9 cellular contexts compared by ENCODE assay signal in the genomic region with DNA sequence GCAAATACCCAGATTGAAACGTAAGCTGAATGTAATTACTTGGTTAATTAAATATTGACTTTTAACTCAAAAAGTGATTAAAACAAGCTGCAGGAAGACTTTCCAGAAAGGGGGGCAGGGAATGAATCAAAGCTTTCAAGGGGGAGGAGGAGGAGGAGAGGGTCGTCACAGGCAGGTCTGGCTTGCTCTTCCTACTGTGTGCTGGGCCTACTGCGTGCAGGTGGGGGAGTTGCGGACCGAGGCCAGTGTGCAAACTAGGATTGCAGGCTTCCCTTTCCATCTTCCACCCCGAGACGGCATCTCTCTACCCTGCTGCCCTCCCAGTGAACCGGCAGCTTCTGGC. TPM values are rescaled to one million over a fixed set of nuclear protein-coding genes. Genes with fewer than 3 reads are reported as not detected.
A peak's percentile ranks its signal among the peaks of the same experiment; 100 is the strongest.
DNase-seq lines count a peak whose midpoint lies in the region; ATAC-seq and TF ChIP-seq lines count a peak whose summit lies in the region.
"Had no signal": no experiment of that assay in that cellular context is flagged by ENCODE, and none has a peak within 500 bp of the region (broad histone marks: within the 10 kb centered on the region; RNA-seq: fewer than 3 reads in every experiment).

No MANE protein-coding gene starts in this region.

- no TSS peak for BruUV-seq in mammary epithelial cell (replicated peaks; lab: Mats Ljungman, UMichigan)

- no peaks in the 10 kb centered on the region for H4K20me1 ChIP-seq in mammary epithelial cell (ENCODE audit: insufficient read depth, low read length)

- in situ Hi-C loops in mammary epithelial cell (cut with MboI; ENCODE audit: low sequenced_read_pairs in 2 of 2), result loop anchor here (5.0 to 10.0 kb wide), 5 partner anchors 411 to 841 kb away; no protein-coding TSS in a partner anchor

- H2BK5ac ChIP-seq in mesenchymal stem cell (ENCODE audit: low read depth, low read length, poor library complexity, severe bottlenecking), result no peak overlapping the region

- H3K14ac ChIP-seq in mesenchymal stem cell (ENCODE audit: low read length in 2 of 2), result peak overlapping the region in 1 of 2 experiments; percentile 50

- H3K9ac ChIP-seq in mammary epithelial cell (ENCODE audit: insufficient read depth, low read length) (peak overlapping the region; percentile 82), mesenchymal stem cell (ENCODE audit: low read length) (peak overlapping the region; percentile 78)

- H2AFZ ChIP-seq in mammary epithelial cell (ENCODE audit: low read depth, low read length) (peak overlapping the region; percentile 61), mesenchymal stem cell (ENCODE audit: low read depth, low read length) (no peak overlapping the region)

- peak overlapping the region; percentile 55 for H3K27ac ChIP-seq in mammary epithelial cell (ENCODE audit: insufficient read depth, low read depth, low read length)
- no peak overlapping the region for H3K27ac ChIP-seq in mesenchymal stem cell (ENCODE audit: low read length, poor library complexity, severe bottlenecking)
- peak overlapping the region; percentile 63 to 75 for H3K27ac ChIP-seq in tibial artery

- H3K79me2 ChIP-seq in mammary epithelial cell (ENCODE audit: insufficient read depth, low read length), result peaks cover 56% of the 10 kb centered on the region

- ATAC-seq in activated CD4-positive, CD25-positive, alpha-beta regulatory T cell treated with anti-CD3 and anti-CD28 coated beads, Interleukin-2, amount 50 U/mL, for 24 hours, result no peak

- H3K4me3 ChIP-seq in mammary epithelial cell (replicated peaks in 1 of 3; ENCODE audit: insufficient read depth in 1 of 3, low read depth in 2 of 3, low read length in 3 of 3), result peak overlapping the region; percentile 49 to 81 (median 56)
- peak overlapping the region; percentile 74 to 76 for H3K4me3 ChIP-seq in mesenchymal stem cell (ENCODE audit: insufficient read depth in 1 of 2, low read depth in 1 of 2, low read length in 2 of 2)
- peak overlapping the region; percentile 58 to 84 for H3K4me3 ChIP-seq in tibial artery

- intact Hi-C loops in activated naive CD4-positive, alpha-beta T cell treated with anti-CD3 and anti-CD28 coated beads for 36 hours (cut with micrococcal nuclease), result loop anchor here (5.0 kb wide), 1 partner anchor 57 kb away; no protein-coding TSS in a partner anchor
- intact Hi-C loops in mammary epithelial cell (cut with micrococcal nuclease) (loop anchor here (5.0 kb wide), 2 partner anchors 107 to 122 kb away; no protein-coding TSS in a partner anchor), tibial artery (cut with DNase I; ENCODE audit: low total_unique reads) (loop anchor here (10.0 kb wide), 1 partner anchor 521 kb away; no protein-coding TSS in a partner anchor)

- 0% methylated on average over 8 of the region's 8 CpGs for WGBS in mammary epithelial cell (ENCODE audit: low coverage, missing lambda C conversion rate)
- 2% methylated on average over 6 of the region's 8 CpGs for WGBS in mesenchymal stem cell

- dilution Hi-C loops in mammary epithelial cell (cut with HindIII; ENCODE audit: low sequenced_read_pairs), result loop anchor here (5.0 to 10.0 kb wide), 4 partner anchors 88 to 838 kb away; no protein-coding TSS in a partner anchor

- DNase-seq in activated naive CD4-positive, alpha-beta T cell treated with anti-CD3 and anti-CD28 coated beads for 36 hours, result no peak
- DNase-seq in activated naive CD4-positive, alpha-beta T cell (lab: John Stamatoyannopoulos, UW), result no peak
- no peak for DNase-seq in mammary epithelial cell
- no peak for DNase-seq in mesenchymal stem cell
- DNase-seq in tibial artery, result no peak
- no peak for DNase-seq in stimulated activated CD4-positive, alpha-beta T cell treated with anti-CD3 and anti-CD28 coated beads, Interleukin-2, amount 100 ng/mL, for 24 hours
- no peak for DNase-seq in stimulated activated CD4-positive, alpha-beta T cell treated with anti-CD3 and anti-CD28 coated beads, Interleukin-4, amount 100 ng/mL, for 1 hour
- DNase-seq: activated CD4-positive, CD25-positive, alpha-beta regulatory T cell had no signal

- no peaks in the 10 kb centered on the region for H3K36me3 Mint-ChIP-seq in activated naive CD4-positive, alpha-beta T cell treated with anti-CD3 and anti-CD28 coated beads for 36 hours (ENCODE audit: low read depth)

- TF ChIP-seq CTCF in mammary epithelial cell (conservative IDR thresholded peaks at IDR 0.05 in 1 of 2, IDR thresholded peaks at IDR 0.05 in 1 of 2; ENCODE audit: extremely low read depth in 1 of 2, insufficient read depth in 1 of 2, low read depth in 1 of 2, low read length in 2 of 2), result no peak
- no peak for TF ChIP-seq CTCF in tibial artery (IDR thresholded peaks at IDR 0.05)

- CTCF ChIA-PET in activated naive CD4-positive, alpha-beta T cell treated with anti-CD3 and anti-CD28 coated beads for 36 hours (lab: Charles Lee), result interaction anchor here (1.0 to 1.1 kb wide), 2 partner anchors 836 to 919 kb away, joined by 3 read pairs; no protein-coding TSS in a partner anchor
- CTCF ChIA-PET in mammary epithelial cell (lab: Charles Lee; ENCODE audit: low non-redundant PET), result interaction anchor here (0.9 kb wide), 1 partner anchor 836 kb away, joined by 4 read pairs; no protein-coding TSS in a partner anchor

- H3K4me1 Mint-ChIP-seq in activated naive CD4-positive, alpha-beta T cell treated with anti-CD3 and anti-CD28 coated beads for 36 hours (ENCODE audit: low read depth), result peaks cover 18% of the 10 kb centered on the region

- H3K4me1 ChIP-seq in mammary epithelial cell (ENCODE audit: insufficient read depth, low read length), result peaks cover 26% of the 10 kb centered on the region
- peaks cover 19% of the 10 kb centered on the region for H3K4me1 ChIP-seq in mesenchymal stem cell (ENCODE audit: control insufficient read depth, insufficient read depth, low read depth, low read length)
- peaks cover 7 to 24% (median 14%) of the 10 kb centered on the region in 4 donors for H3K4me1 ChIP-seq in tibial artery

- H3K36me3 ChIP-seq in mammary epithelial cell (ENCODE audit: insufficient read depth, low read length) (peaks cover 3% of the 10 kb centered on the region), mesenchymal stem cell (ENCODE audit: control insufficient read depth in 1 of 2, insufficient read depth in 2 of 2, low read depth in 1 of 2, low read length in 2 of 2) (peaks cover 0 to 13% of the 10 kb centered on the region in 2 experiments), tibial artery (no peaks in the 10 kb centered on the region)

- H3K4me2 ChIP-seq in mammary epithelial cell (ENCODE audit: insufficient read depth, low read depth, low read length) (peak overlapping the region; percentile 80), mesenchymal stem cell (ENCODE audit: low read length, poor library complexity, severe bottlenecking) (peak overlapping the region; percentile 94)

- H4K8ac ChIP-seq in mesenchymal stem cell (ENCODE audit: low read length), result no peak overlapping the region

- no peak overlapping the region for H3K27ac Mint-ChIP-seq in activated naive CD4-positive, alpha-beta T cell treated with anti-CD3 and anti-CD28 coated beads for 36 hours

- no peaks in the 10 kb centered on the region for H3K9me3 Mint-ChIP-seq in activated naive CD4-positive, alpha-beta T cell treated with anti-CD3 and anti-CD28 coated beads for 36 hours

- H3K9me3 ChIP-seq in mammary epithelial cell (replicated peaks; ENCODE audit: insufficient read depth, low read length), result no peaks in the 10 kb centered on the region
- H3K9me3 ChIP-seq in mesenchymal stem cell (ENCODE audit: control insufficient read depth, low read length), result no peaks in the 10 kb centered on the region
- H3K9me3 ChIP-seq in tibial artery, result no peaks in the 10 kb centered on the region

- peaks cover 18% of the 10 kb centered on the region for H3K79me1 ChIP-seq in mesenchymal stem cell (replicated peaks; ENCODE audit: low read length, poor library complexity, severe bottlenecking)

- H3K27me3 ChIP-seq in mammary epithelial cell (ENCODE audit: insufficient read depth, low read length) (no peaks in the 10 kb centered on the region), mesenchymal stem cell (ENCODE audit: control insufficient read depth in 1 of 2, insufficient read depth in 1 of 2, low read length in 2 of 2) (peaks cover 31 to 64% of the 10 kb centered on the region in 2 experiments), tibial artery (no peaks in the 10 kb centered on the region)

- no peak overlapping the region for H3K4ac ChIP-seq in mesenchymal stem cell (ENCODE audit: low read depth in 1 of 2, low read length in 2 of 2)

- peaks cover 48% of the 10 kb centered on the region for H3K27me3 Mint-ChIP-seq in activated naive CD4-positive, alpha-beta T cell treated with anti-CD3 and anti-CD28 coated beads for 36 hours (ENCODE audit: low read depth)

- H2BK120ac ChIP-seq in mesenchymal stem cell (ENCODE audit: low read depth, low read length), result no peak overlapping the region

- peak overlapping the region; percentile 1 for H2BK15ac ChIP-seq in mesenchymal stem cell (ENCODE audit: low read depth, poor library complexity, severe bottlenecking)

- peak overlapping the region; percentile 21 for H3K4me3 Mint-ChIP-seq in activated naive CD4-positive, alpha-beta T cell treated with anti-CD3 and anti-CD28 coated beads for 36 hours

- H2BK12ac ChIP-seq in mesenchymal stem cell (ENCODE audit: low read length in 2 of 2), result no peak overlapping the region

- H3K23ac ChIP-seq in mesenchymal stem cell (ENCODE audit: low read length in 2 of 2), result no peak overlapping the region

- H4K91ac ChIP-seq in mesenchymal stem cell (ENCODE audit: low read length), result no peak overlapping the region

- H3K18ac ChIP-seq in mesenchymal stem cell (ENCODE audit: low read depth in 1 of 2, low read length in 2 of 2), result peak overlapping the region in 1 of 2 experiments; percentile 40

- H2AK5ac ChIP-seq in mesenchymal stem cell (ENCODE audit: low read length, severe bottlenecking), result no peak overlapping the region

RNA-seq across cellular contexts. Expression of a gene that starts 1.1 kb away (rescaled TPM):
- total RNA-seq in activated naive CD4-positive, alpha-beta T cell treated with anti-CD3 and anti-CD28 coated beads for 36 hours, result 1 to 10 TPM in 1 of 2 experiments, under 1 TPM in 1; 0.96 to 1.3 TPM
- total RNA-seq in mammary epithelial cell, result 100 to 1,000 TPM; 256 to 276 TPM
- polyA plus RNA-seq in mammary epithelial cell, result 44.0 TPM
- polyA minus RNA-seq in mammary epithelial cell, result 176 TPM
- polyA plus RNA-seq in mesenchymal stem cell (2013, experiment 1 of 2), result 216 TPM
- 209 TPM for polyA plus RNA-seq in mesenchymal stem cell (2013, experiment 2 of 2)

Comparison
In these comparisons a context has a peak if more than half of its experiments do, and no peak if none do; other contexts are left out.
1. RNA of a gene that starts 1.1 kb away (total RNA-seq): 256 to 276 TPM in mammary epithelial cell; 0.96 to 1.3 TPM in activated naive CD4-positive, alpha-beta T cell treated with anti-CD3 and anti-CD28 coated beads for 36 hours; every median in the first group is over 100 times any median in the second.
2. Peak in every context shown above with its lines, with median percentiles within 50 percentile points of each other: H3K4me3 ChIP-seq.